In genomic region chr6:31483392-31483791, GRCh38 we compare ENCODE assay signal across 31 cellular contexts. TPM values are rescaled to one million over a fixed set of nuclear protein-coding genes. Genes with fewer than 3 reads are reported as not detected.
"Had no signal": no experiment of that assay in that cellular context is flagged by ENCODE, and none has a peak within 500 bp of the region (broad histone marks: within the 10 kb centered on the region; RNA-seq: fewer than 3 reads in every experiment).

No MANE protein-coding gene starts in this region.

- H2AFZ ChIP-seq: neural progenitor cell, parathyroid adenoma had no signal

- H3K9me3 ChIP-seq: ovary, psoas muscle, stomach, thoracic aorta, thyroid gland, tibial nerve, upper lobe of left lung, vagina had no signal

- DNase-seq: natural killer cell; occipital lobe; ovary; posterior cingulate gyrus; psoas muscle; right cardiac atrium; small intestine; stimulated activated CD4-positive, alpha-beta T cell treated with anti-CD3 and anti-CD28 coated beads, Interleukin-15, amount 100 ng/mL, for 24 hours; stimulated activated CD4-positive, alpha-beta T cell treated with anti-CD3 and anti-CD28 coated beads, Interleukin-2, amount 100 ng/mL, for 24 hours; stimulated activated CD4-positive, alpha-beta T cell treated with anti-CD3 and anti-CD28 coated beads, Interleukin-2, amount 100 ng/mL, for 48 hours; stimulated activated naive B cell treated with anti-CD40 and anti-IgM and Interleukin-4, amounts not matched to agents 10 μg/mL and 1 μg/mL and 100 μg/mL, for 72 hours; stimulated activated naive CD4-positive, alpha-beta T cell treated with Interleukin-2 at 50 U/mL for 16 hours; stomach; trophoblast cell; upper lobe of left lung had no signal

- H3K9ac ChIP-seq: neural progenitor cell, parathyroid adenoma had no signal

- H3K36me3 ChIP-seq: neural progenitor cell, ovary, stomach, thoracic aorta, thyroid gland, tibial nerve, upper lobe of left lung, vagina had no signal

- H3K4me2 ChIP-seq: neural progenitor cell had no signal

- ATAC-seq: natural killer cell; psoas muscle; right cardiac atrium; sciatic nerve; stimulated activated effector memory CD8-positive, alpha-beta T cell treated with anti-CD3 and anti-CD28 coated beads, Interleukin-12 subunit alpha, Interleukin-12 subunit beta, amount 100 ng/mL, for 72 hours; stimulated activated naive B cell treated with anti-CD40 and anti-IgM and Interleukin-4, amounts not matched to agents 10 μg/mL and 1 μg/mL and 100 μg/mL, for 72 hours had no signal

- H3K4me1 ChIP-seq: psoas muscle, stomach, thyroid gland, tibial nerve, upper lobe of left lung, vagina had no signal

- FAIRE-seq: small intestine, urothelium cell line had no signal

- H3K27ac ChIP-seq: neural progenitor cell, ovary, parathyroid adenoma, psoas muscle, stomach, thoracic aorta, thyroid gland, tibial nerve, upper lobe of left lung, vagina had no signal

- H3K4me3 ChIP-seq: neural progenitor cell, ovary, psoas muscle, stomach, thoracic aorta, thyroid gland, tibial nerve, upper lobe of left lung, vagina had no signal

- H3K27me3 ChIP-seq: neural progenitor cell, ovary, stomach, thyroid gland, tibial nerve, upper lobe of left lung, vagina had no signal

- H3K79me2 ChIP-seq: parathyroid adenoma had no signal

RNA-seq across cellular contexts. Expression of gene MICB, which starts 14.6 kb away (rescaled TPM):
- polyA plus RNA-seq: neural cell had no signal

RNA-seq across cellular contexts. Expression of gene MCCD1, which starts 45.4 kb away (rescaled TPM):
- total RNA-seq: natural killer cell, occipital lobe, osteoblast, ovary, progenitor cell of endocrine pancreas, psoas muscle, right cardiac atrium, sciatic nerve, skeletal muscle tissue, stomach, subcutaneous adipose tissue, temporal lobe, thoracic aorta, thyroid gland, tibial nerve, upper lobe of left lung, ureter, vagina had no signal
- polyA plus RNA-seq: neural cell, ovary, psoas muscle, right cardiac atrium, small intestine, stomach had no signal
